In genomic region chr5:154189256-154189818, GRCh38 we compare ENCODE assay signal across 1 cellular context.
TF ChIP-seq lines count a peak whose summit lies in the region.

No MANE protein-coding gene starts in this region.

TF ChIP-seq in HCT116, 20 proteins besides CTCF, POLR2A, EP300 and RAD21 (continued from another document):
- TF ChIP-seq REST (IDR thresholded peaks at IDR 0.05; ENCODE audit: low read depth) (no peak), EZH2 (IDR thresholded peaks at IDR 0.05) (no peak), EGR1 (IDR thresholded peaks at IDR 0.05; ENCODE audit: low read depth) (no peak)
